9 cellular contexts compared by ENCODE assay signal in genomic region chr7:22640269-22640668, GRCh38.
DNase-seq lines count a peak whose midpoint lies in the region; ATAC-seq and TF ChIP-seq lines count a peak whose summit lies in the region.
"Had no signal": no experiment of that assay in that cellular context is flagged by ENCODE, and none has a peak within 500 bp of the region (broad histone marks: within the 10 kb centered on the region; RNA-seq: fewer than 3 reads in every experiment).

No MANE protein-coding gene starts in this region.

- H3K56ac ChIP-seq in H9 (ENCODE audit: insufficient read length, low read depth, low read length): no peak overlapping the region

- H3K27ac ChIP-seq in H9 (ENCODE audit: insufficient read length, low read depth, low read length): no peak overlapping the region
- H3K27ac ChIP-seq in effector memory CD4-positive, alpha-beta T cell (ENCODE audit: insufficient read depth, low read length, poor library complexity, severe bottlenecking): no peak overlapping the region

- no peak overlapping the region for H3K18ac ChIP-seq in H9 (ENCODE audit: insufficient read length, low read depth, low read length)

- no peak overlapping the region for H2AK5ac ChIP-seq in H9 (ENCODE audit: insufficient read length, low read length)

- no peak overlapping the region for H3K4ac ChIP-seq in H9 (ENCODE audit: low read depth, low read length)

- TF ChIP-seq CTCF in H9 (conservative IDR thresholded peaks at IDR 0.05): no peak

- H3K14ac ChIP-seq in H9 (ENCODE audit: insufficient read depth, low read length): no peak overlapping the region

- no peak overlapping the region for H3K9ac ChIP-seq in H9 (ENCODE audit: extremely low read depth, insufficient read length, low read length)

- no peak overlapping the region for H2BK15ac ChIP-seq in H9 (ENCODE audit: low read depth, low read length)

- peaks cover 46% of the 10 kb centered on the region for H3K9me3 Mint-ChIP-seq in activated T-helper 1 cell treated with anti-CD3 and anti-CD28 coated beads, Interleukin-12 subunit alpha, Interleukin-12 subunit beta, Interleukin-2, Interleukin-4 antibody, amounts not matched to agents 30 ng/mL and 10 ng/mL and 1 ng/mL, durations not matched to agents 14 hours and 24 hours and 36 hours
- H3K9me3 Mint-ChIP-seq in H9: peaks cover 36 to 38% of the 10 kb centered on the region in 2 experiments

- H3K27me3 Mint-ChIP-seq in activated T-helper 1 cell treated with anti-CD3 and anti-CD28 coated beads, Interleukin-12 subunit alpha, Interleukin-12 subunit beta, Interleukin-2, Interleukin-4 antibody, amounts not matched to agents 30 ng/mL and 10 ng/mL and 1 ng/mL, durations not matched to agents 14 hours and 24 hours and 36 hours (ENCODE audit: insufficient read depth): peaks cover 11% of the 10 kb centered on the region
- no peaks in the 10 kb centered on the region for H3K27me3 Mint-ChIP-seq in H9 (ENCODE audit: low read depth)

- no peaks in the 10 kb centered on the region for H3K79me1 ChIP-seq in H9 (ENCODE audit: insufficient read depth, low read depth, low read length, poor library complexity, severe bottlenecking)

- H3K27me3 ChIP-seq in H9 (ENCODE audit: insufficient read depth, low read length): no peaks in the 10 kb centered on the region
- no peaks in the 10 kb centered on the region for H3K27me3 ChIP-seq in effector memory CD4-positive, alpha-beta T cell (replicated peaks; ENCODE audit: control insufficient read depth, insufficient read depth, low read length, poor library complexity, severe bottlenecking)

- ATAC-seq in GM18502 (IDR thresholded peaks at IDR 0.05; ENCODE audit: poor library complexity, unreplicated experiment): peak; percentile 98
- ATAC-seq in GM19467 (IDR thresholded peaks at IDR 0.05; ENCODE audit: unreplicated experiment): peak; percentile 94
- peak; percentile 97 for ATAC-seq in HG03064 (IDR thresholded peaks at IDR 0.05; ENCODE audit: low read depth, unreplicated experiment)

- no peak overlapping the region for H2AFZ ChIP-seq in H9 (ENCODE audit: low read length)

- intact Hi-C loops in activated T-helper 1 cell treated with anti-CD3 and anti-CD28 coated beads, Interleukin-12 subunit alpha, Interleukin-12 subunit beta, Interleukin-2, Interleukin-4 antibody, amounts not matched to agents 30 ng/mL and 10 ng/mL and 1 ng/mL, durations not matched to agents 14 hours and 24 hours and 36 hours (cut with micrococcal nuclease): loop anchor here (1.0 kb wide), 7 partner anchors 22 to 86 kb away; no protein-coding TSS in a partner anchor

- peak; percentile 24 for DNase-seq in activated T-helper 1 cell treated with anti-CD3 and anti-CD28 coated beads, Interleukin-12 subunit alpha, Interleukin-12 subunit beta, Interleukin-2, Interleukin-4 antibody, amounts not matched to agents 30 ng/mL and 10 ng/mL and 1 ng/mL, durations not matched to agents 14 hours and 24 hours and 36 hours (ENCODE audit: low spot score)
- DNase-seq in germinal center (ENCODE audit: low spot score) (no peak), H9 (no peak), HT-29 (ENCODE audit: low spot score) (no peak)
- DNase-seq in effector memory CD4-positive, alpha-beta T cell: no peak
- DNase-seq: NCI-H446 treated with DMSO at 0.1 percent for 48 hours had no signal

- H3K4me3 Mint-ChIP-seq in activated T-helper 1 cell treated with anti-CD3 and anti-CD28 coated beads, Interleukin-12 subunit alpha, Interleukin-12 subunit beta, Interleukin-2, Interleukin-4 antibody, amounts not matched to agents 30 ng/mL and 10 ng/mL and 1 ng/mL, durations not matched to agents 14 hours and 24 hours and 36 hours: no peak overlapping the region
- H3K4me3 Mint-ChIP-seq in H9: no peak overlapping the region

- H3K27ac Mint-ChIP-seq in activated T-helper 1 cell treated with anti-CD3 and anti-CD28 coated beads, Interleukin-12 subunit alpha, Interleukin-12 subunit beta, Interleukin-2, Interleukin-4 antibody, amounts not matched to agents 30 ng/mL and 10 ng/mL and 1 ng/mL, durations not matched to agents 14 hours and 24 hours and 36 hours: peak overlapping the region; percentile 3
- no peak overlapping the region for H3K27ac Mint-ChIP-seq in H9

- H2BK20ac ChIP-seq in H9 (ENCODE audit: low read depth, low read length, poor library complexity, severe bottlenecking): no peak overlapping the region

- H2BK12ac ChIP-seq in H9 (ENCODE audit: insufficient read length, low read depth, low read length): no peak overlapping the region

- no peaks in the 10 kb centered on the region for H3K36me3 ChIP-seq in effector memory CD4-positive, alpha-beta T cell (ENCODE audit: control insufficient read depth, insufficient read depth, low read length)

- H2BK5ac ChIP-seq in H9 (ENCODE audit: insufficient read length, low read length): no peak overlapping the region

- H3K4me3 ChIP-seq in effector memory CD4-positive, alpha-beta T cell (ENCODE audit: insufficient read depth, low read depth, low read length, poor library complexity, severe bottlenecking): no peak overlapping the region

- H3K79me2 ChIP-seq in H9 (ENCODE audit: insufficient read depth, low read length): no peaks in the 10 kb centered on the region

- H4K20me1 ChIP-seq in H9 (ENCODE audit: control insufficient read depth, insufficient read depth, insufficient read length): no peaks in the 10 kb centered on the region

- no peak overlapping the region for H4K5ac ChIP-seq in H9 (ENCODE audit: insufficient read length, low read depth, low read length)

- no peak overlapping the region for H4K8ac ChIP-seq in H9 (replicated peaks; ENCODE audit: insufficient read length, low read depth, low read length)

- no peaks in the 10 kb centered on the region for H3K4me1 ChIP-seq in H9 (ENCODE audit: insufficient read depth, low read length)
- no peaks in the 10 kb centered on the region for H3K4me1 ChIP-seq in effector memory CD4-positive, alpha-beta T cell (ENCODE audit: control insufficient read depth, insufficient read depth, low read length, poor library complexity, severe bottlenecking)

- WGBS in H9 (ENCODE audit: extremely low coverage, insufficient read length, low lambda C conversion rate): no CpG with 5 or more reads among the region's 8 CpGs

- H3K36me3 Mint-ChIP-seq in activated T-helper 1 cell treated with anti-CD3 and anti-CD28 coated beads, Interleukin-12 subunit alpha, Interleukin-12 subunit beta, Interleukin-2, Interleukin-4 antibody, amounts not matched to agents 30 ng/mL and 10 ng/mL and 1 ng/mL, durations not matched to agents 14 hours and 24 hours and 36 hours (ENCODE audit: low read depth): peaks cover 16% of the 10 kb centered on the region
- H3K36me3 Mint-ChIP-seq in H9 (ENCODE audit: insufficient read depth in 1 of 3, low read depth in 3 of 3): peaks cover 2 to 38% (median 28%) of the 10 kb centered on the region in 3 experiments; a peak in 5 of 7 replicates

- H3K9me3 ChIP-seq in H9 (ENCODE audit: control insufficient read depth, low read depth, low read length): no peaks in the 10 kb centered on the region
- peaks cover under 1% of the 10 kb centered on the region for H3K9me3 ChIP-seq in effector memory CD4-positive, alpha-beta T cell (ENCODE audit: control insufficient read depth, low read length)

- H4K91ac ChIP-seq in H9 (ENCODE audit: insufficient read length, low read depth, low read length): no peak overlapping the region

- no peak overlapping the region for H2BK120ac ChIP-seq in H9 (ENCODE audit: low read depth, low read length, poor library complexity, severe bottlenecking)

- H3K4me1 Mint-ChIP-seq in activated T-helper 1 cell treated with anti-CD3 and anti-CD28 coated beads, Interleukin-12 subunit alpha, Interleukin-12 subunit beta, Interleukin-2, Interleukin-4 antibody, amounts not matched to agents 30 ng/mL and 10 ng/mL and 1 ng/mL, durations not matched to agents 14 hours and 24 hours and 36 hours (ENCODE audit: low read depth): peaks cover 16% of the 10 kb centered on the region
- H3K4me1 Mint-ChIP-seq in H9: peaks cover 0 to 6% of the 10 kb centered on the region in 2 experiments; a peak in 2 of 4 replicates

- H3K23ac ChIP-seq in H9 (ENCODE audit: insufficient read length, low read depth, low read length): no peak overlapping the region

- no peak overlapping the region for H3T11ph ChIP-seq in H9 (ENCODE audit: low read length)

- H3K23me2 ChIP-seq in H9 (ENCODE audit: insufficient read length, low read depth, low read length, poor library complexity, severe bottlenecking): no peaks in the 10 kb centered on the region

- no peak overlapping the region for H3K4me2 ChIP-seq in H9 (ENCODE audit: insufficient read depth, insufficient read length, low read length)
